Comparison of ENCODE assay signal across 17 cellular contexts in the genomic region with DNA sequence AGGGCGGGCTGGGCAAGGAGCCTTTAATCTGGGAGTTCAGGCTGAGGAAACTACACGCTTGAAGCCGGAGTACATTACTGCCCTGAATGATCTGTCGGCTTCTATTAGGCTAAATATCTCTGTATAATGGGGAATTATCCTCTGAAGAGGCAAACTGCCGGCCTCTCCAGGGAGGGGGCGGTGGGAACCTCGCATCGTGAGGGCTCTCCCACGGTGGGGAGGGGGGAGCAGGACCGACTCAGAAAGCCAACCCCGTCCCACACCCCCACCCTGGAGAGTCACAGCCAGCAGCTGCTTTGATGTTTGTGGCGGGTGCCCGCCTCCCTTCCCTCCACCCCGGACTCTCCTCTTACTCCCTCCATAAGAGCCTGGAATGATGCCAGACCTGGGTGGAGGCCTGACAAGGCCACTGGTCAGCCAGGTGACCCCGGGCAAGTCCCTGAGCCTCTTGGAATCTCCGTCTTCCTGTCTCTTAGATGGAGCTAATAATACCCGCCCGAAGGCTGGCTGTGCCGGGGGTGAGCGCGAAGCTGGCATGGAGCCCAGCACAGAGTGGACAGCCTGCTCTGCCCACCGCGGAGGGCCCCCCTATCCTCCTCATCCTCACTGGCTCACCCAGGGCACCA.
DNase-seq lines count a peak whose midpoint lies in the region; ATAC-seq and TF ChIP-seq lines count a peak whose summit lies in the region.
"Had no signal": no experiment of that assay in that cellular context is flagged by ENCODE, and none has a peak within 500 bp of the region (broad histone marks: within the 10 kb centered on the region; RNA-seq: fewer than 3 reads in every experiment).

No MANE protein-coding gene starts in this region.

- H3K27ac ChIP-seq in ovary, result no peak overlapping the region

- no peak overlapping the region for H3K4me3 ChIP-seq in ovary
- H3K4me3 ChIP-seq: GM23338 had no signal

- 4 to 8% (median 4%) methylated on average over 23 of the region's 23 CpGs for WGBS in ovary, 3 donors

- H3K36me3 ChIP-seq in ovary, result no peaks in the 10 kb centered on the region

- no peaks in the 10 kb centered on the region for H3K4me1 ChIP-seq in ovary (ENCODE audit: insufficient read depth)

- TF ChIP-seq POLR2A in ovary (IDR thresholded peaks at IDR 0.05), result no peak

- no peaks in the 10 kb centered on the region for H3K27me3 ChIP-seq in ovary

- no peaks in the 10 kb centered on the region for H3K9me3 ChIP-seq in ovary

- TF ChIP-seq CTCF in ovary (IDR thresholded peaks at IDR 0.05), result no peak

- TF ChIP-seq EP300 in ovary (IDR thresholded peaks at IDR 0.05), result no peak

- ATAC-seq in SK-N-SH treated with all-trans-retinoic acid at 6 μM for 48 hours, result 0 out of 3 replicates have a peak, but pooled peaks have one; percentile 25
- ATAC-seq: GM23338, PC-3 had no signal

- intact Hi-C loops in ovary (cut with DNase I), result no loop called here

- DNase-seq in NCI-H82 (lab: John Stamatoyannopoulos, UW) (peak; percentile 35), NCI-H82 treated with DMSO at 0.1 percent for 48 hours (lab: John Stamatoyannopoulos, UW; ENCODE audit: unreplicated experiment) (no peak), HT-29 (ENCODE audit: low spot score) (peak; percentile 55), ovary (peak in 3 of 5 donors; percentile 20 to 48 (median 21)), dermis blood vessel endothelial cell (no peak), NCI-H446 treated with DMSO at 0.1 percent for 48 hours (lab: John Stamatoyannopoulos, UW) (no peak)
- no peak for DNase-seq in activated CD4-positive, alpha-beta T cell treated with anti-CD3 and anti-CD28 coated beads, Interleukin-2, amount 50 U/mL, for 1 hour
- DNase-seq: CD4-positive, alpha-beta T cell; GF-D8; HFFc6; KG1; NCI-H1105 treated with DMSO at 0.1 percent for 48 hours; NCI-H510A; PC-3; T-helper 2 cell had no signal

TF ChIP-seq in SK-N-SH treated with all-trans-retinoic acid at 6 μM for 48 hours, 23 proteins besides CTCF, POLR2A, EP300 and RAD21:
- TF ChIP-seq, protein P1, sequence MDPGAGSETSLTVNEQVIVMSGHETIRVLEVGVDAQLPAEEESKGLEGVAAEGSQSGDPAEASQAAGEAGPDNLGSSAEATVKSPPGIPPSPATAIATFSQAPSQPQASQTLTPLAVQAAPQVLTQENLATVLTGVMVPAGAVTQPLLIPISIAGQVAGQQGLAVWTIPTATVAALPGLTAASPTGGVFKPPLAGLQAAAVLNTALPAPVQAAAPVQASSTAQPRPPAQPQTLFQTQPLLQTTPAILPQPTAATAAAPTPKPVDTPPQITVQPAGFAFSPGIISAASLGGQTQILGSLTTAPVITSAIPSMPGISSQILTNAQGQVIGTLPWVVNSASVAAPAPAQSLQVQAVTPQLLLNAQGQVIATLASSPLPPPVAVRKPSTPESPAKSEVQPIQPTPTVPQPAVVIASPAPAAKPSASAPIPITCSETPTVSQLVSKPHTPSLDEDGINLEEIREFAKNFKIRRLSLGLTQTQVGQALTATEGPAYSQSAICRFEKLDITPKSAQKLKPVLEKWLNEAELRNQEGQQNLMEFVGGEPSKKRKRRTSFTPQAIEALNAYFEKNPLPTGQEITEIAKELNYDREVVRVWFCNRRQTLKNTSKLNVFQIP (CRISPR knock-in tag; IDR thresholded peaks at IDR 0.05; ENCODE audit: borderline replicate concordance, low read depth), result no peak
- TF ChIP-seq, protein P2, sequence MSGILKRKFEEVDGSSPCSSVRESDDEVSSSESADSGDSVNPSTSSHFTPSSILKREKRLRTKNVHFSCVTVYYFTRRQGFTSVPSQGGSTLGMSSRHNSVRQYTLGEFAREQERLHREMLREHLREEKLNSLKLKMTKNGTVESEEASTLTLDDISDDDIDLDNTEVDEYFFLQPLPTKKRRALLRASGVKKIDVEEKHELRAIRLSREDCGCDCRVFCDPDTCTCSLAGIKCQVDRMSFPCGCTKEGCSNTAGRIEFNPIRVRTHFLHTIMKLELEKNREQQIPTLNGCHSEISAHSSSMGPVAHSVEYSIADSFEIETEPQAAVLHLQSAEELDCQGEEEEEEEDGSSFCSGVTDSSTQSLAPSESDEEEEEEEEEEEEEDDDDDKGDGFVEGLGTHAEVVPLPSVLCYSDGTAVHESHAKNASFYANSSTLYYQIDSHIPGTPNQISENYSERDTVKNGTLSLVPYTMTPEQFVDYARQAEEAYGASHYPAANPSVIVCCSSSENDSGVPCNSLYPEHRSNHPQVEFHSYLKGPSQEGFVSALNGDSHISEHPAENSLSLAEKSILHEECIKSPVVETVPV (CRISPR knock-in tag; IDR thresholded peaks at IDR 0.05), result no peak
- TF ChIP-seq TOX (CRISPR knock-in tag; IDR thresholded peaks at IDR 0.05; ENCODE audit: borderline replicate concordance), result no peak
- TF ChIP-seq OSR1 (CRISPR knock-in tag; IDR thresholded peaks at IDR 0.05), result no peak
- no peak for TF ChIP-seq ARNTL (CRISPR knock-in tag; IDR thresholded peaks at IDR 0.05; ENCODE audit: borderline replicate concordance, low read depth)
- no peak for TF ChIP-seq ZC3H10 (CRISPR knock-in tag; IDR thresholded peaks at IDR 0.05)
- TF ChIP-seq, protein P3, sequence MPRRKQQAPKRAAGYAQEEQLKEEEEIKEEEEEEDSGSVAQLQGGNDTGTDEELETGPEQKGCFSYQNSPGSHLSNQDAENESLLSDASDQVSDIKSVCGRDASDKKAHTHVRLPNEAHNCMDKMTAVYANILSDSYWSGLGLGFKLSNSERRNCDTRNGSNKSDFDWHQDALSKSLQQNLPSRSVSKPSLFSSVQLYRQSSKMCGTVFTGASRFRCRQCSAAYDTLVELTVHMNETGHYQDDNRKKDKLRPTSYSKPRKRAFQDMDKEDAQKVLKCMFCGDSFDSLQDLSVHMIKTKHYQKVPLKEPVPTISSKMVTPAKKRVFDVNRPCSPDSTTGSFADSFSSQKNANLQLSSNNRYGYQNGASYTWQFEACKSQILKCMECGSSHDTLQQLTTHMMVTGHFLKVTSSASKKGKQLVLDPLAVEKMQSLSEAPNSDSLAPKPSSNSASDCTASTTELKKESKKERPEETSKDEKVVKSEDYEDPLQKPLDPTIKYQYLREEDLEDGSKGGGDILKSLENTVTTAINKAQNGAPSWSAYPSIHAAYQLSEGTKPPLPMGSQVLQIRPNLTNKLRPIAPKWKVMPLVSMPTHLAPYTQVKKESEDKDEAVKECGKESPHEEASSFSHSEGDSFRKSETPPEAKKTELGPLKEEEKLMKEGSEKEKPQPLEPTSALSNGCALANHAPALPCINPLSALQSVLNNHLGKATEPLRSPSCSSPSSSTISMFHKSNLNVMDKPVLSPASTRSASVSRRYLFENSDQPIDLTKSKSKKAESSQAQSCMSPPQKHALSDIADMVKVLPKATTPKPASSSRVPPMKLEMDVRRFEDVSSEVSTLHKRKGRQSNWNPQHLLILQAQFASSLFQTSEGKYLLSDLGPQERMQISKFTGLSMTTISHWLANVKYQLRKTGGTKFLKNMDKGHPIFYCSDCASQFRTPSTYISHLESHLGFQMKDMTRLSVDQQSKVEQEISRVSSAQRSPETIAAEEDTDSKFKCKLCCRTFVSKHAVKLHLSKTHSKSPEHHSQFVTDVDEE (CRISPR knock-in tag; IDR thresholded peaks at IDR 0.05), result no peak
- no peak for TF ChIP-seq PPARA (CRISPR knock-in tag; IDR thresholded peaks at IDR 0.05; ENCODE audit: borderline replicate concordance)
- TF ChIP-seq ISL1 (CRISPR knock-in tag; IDR thresholded peaks at IDR 0.05), result no peak
- TF ChIP-seq ZNF8 (CRISPR knock-in tag; IDR thresholded peaks at IDR 0.05), result no peak
- TF ChIP-seq ZFP3 (CRISPR knock-in tag; IDR thresholded peaks at IDR 0.05), result no peak
- TF ChIP-seq ZNF70 (CRISPR knock-in tag; IDR thresholded peaks at IDR 0.05), result no peak

Comparison
In these comparisons a context has a peak if more than half of its experiments do, and no peak if none do; other contexts are left out.
1. DNase-seq: peak in NCI-H82 (single experiment), HT-29 (single experiment) and ovary (3 of 5); none in NCI-H82 treated with DMSO at 0.1 percent for 48 hours (single experiment), dermis blood vessel endothelial cell (single experiment), activated CD4-positive, alpha-beta T cell treated with anti-CD3 and anti-CD28 coated beads, Interleukin-2, amount 50 U/mL, for 1 hour (single experiment) and NCI-H446 treated with DMSO at 0.1 percent for 48 hours (single experiment).